1 cellular context compared by ENCODE assay signal in the genomic region with DNA sequence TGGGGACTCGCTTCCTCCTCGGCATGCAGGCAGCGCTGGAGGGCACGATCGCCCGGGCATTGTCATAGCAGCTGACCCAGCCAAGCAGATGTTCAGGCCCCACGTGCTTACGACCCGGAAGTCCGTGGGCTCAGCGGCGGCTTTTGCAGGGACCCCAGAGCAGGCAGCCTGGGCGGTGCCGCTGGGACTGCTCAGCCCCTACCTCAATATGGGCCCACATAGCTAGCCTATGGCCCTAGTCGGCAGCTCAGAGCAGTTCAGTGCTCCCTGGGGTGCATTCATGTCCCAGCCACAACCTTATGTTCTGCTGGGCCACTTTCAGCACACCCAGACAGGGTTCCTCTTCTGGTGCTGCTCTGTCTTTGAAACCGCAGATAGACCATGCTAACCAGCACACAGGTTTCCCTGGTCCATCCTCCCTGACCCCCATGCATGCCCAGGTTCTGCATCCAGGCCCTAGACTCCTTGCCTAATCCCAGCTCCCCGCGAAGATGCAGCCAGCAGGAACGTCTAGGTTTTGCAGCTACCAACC.
TF ChIP-seq lines count a peak whose summit lies in the region.

No MANE protein-coding gene starts in this region.

TF ChIP-seq in H1, 55 proteins besides CTCF, POLR2A, EP300 and RAD21:
- no peak for TF ChIP-seq BRCA1 (IDR thresholded peaks at IDR 0.05; ENCODE audit: low read depth, low read length)
- no peak for TF ChIP-seq TCF12 (IDR thresholded peaks at IDR 0.05; ENCODE audit: low read depth, low read length)
- TF ChIP-seq BCL11A (IDR thresholded peaks at IDR 0.05; ENCODE audit: low read depth in 2 of 2, low read length in 2 of 2), result no peak
- no peak for TF ChIP-seq KDM4A (IDR thresholded peaks at IDR 0.05; ENCODE audit: low read depth, low read length, severe bottlenecking)
- TF ChIP-seq MAX (IDR thresholded peaks at IDR 0.05), result peak; percentile 68
- no peak for TF ChIP-seq ASH2L (IDR thresholded peaks at IDR 0.05; ENCODE audit: low read length)
- TF ChIP-seq, protein P1, sequence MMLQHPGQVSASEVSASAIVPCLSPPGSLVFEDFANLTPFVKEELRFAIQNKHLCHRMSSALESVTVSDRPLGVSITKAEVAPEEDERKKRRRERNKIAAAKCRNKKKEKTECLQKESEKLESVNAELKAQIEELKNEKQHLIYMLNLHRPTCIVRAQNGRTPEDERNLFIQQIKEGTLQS (IDR thresholded peaks at IDR 0.05; ENCODE audit: insufficient read depth, low read depth, low read length), result no peak
- no peak for TF ChIP-seq SIN3A (conservative IDR thresholded peaks at IDR 0.05 in 1 of 2, IDR thresholded peaks at IDR 0.05 in 1 of 2; ENCODE audit: low read depth in 1 of 2, low read length in 2 of 2)
- TF ChIP-seq, protein P2, sequence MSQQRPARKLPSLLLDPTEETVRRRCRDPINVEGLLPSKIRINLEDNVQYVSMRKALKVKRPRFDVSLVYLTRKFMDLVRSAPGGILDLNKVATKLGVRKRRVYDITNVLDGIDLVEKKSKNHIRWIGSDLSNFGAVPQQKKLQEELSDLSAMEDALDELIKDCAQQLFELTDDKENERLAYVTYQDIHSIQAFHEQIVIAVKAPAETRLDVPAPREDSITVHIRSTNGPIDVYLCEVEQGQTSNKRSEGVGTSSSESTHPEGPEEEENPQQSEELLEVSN (IDR thresholded peaks at IDR 0.05), result no peak
TF ChIP-seq in H1: peak in this region for 1.
